ENCODE assay signal across 9 cellular contexts in the genomic region with DNA sequence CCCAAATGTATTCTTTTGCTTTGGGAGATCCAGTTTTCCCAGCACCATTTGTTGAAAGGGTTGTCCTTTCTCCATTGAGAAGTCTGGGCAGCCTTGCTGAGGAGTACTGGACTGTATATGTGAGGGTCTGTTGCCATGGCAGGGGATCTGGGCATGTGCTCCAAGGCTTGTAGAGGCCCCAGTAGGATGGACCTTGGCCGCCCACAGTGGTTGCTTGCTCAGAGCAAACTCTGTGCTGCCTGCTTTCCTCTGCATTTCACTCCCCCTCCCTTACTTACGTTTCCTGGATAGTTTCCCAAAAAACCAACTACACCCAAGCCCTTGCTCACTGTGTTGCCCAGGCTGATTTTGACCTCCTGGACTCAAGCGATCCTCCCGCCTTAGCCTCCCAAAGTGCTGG.
"Had no signal": no experiment of that assay in that cellular context is flagged by ENCODE, and none has a peak within 500 bp of the region (broad histone marks: within the 10 kb centered on the region; RNA-seq: fewer than 3 reads in every experiment).

No MANE protein-coding gene starts in this region.

- DNase-seq: GM23248, GOT3, HFFc6, IMR-90, KG1 had no signal

- H3K36me3 ChIP-seq: HAP-1 had no signal

- H2AFZ ChIP-seq: GM23248 had no signal

- H3K9ac ChIP-seq: GM23248 had no signal

- FAIRE-seq: K562 had no signal

- H3K9me3 ChIP-seq: HAP-1 had no signal

- ATAC-seq: HCT116, K562 had no signal

- H3K4me3 ChIP-seq: GM23248, HAP-1, K562 had no signal

- H3K27ac ChIP-seq: GM23248, HL-60 had no signal

- H3K4me1 ChIP-seq: HAP-1 had no signal
